In the genomic region with DNA sequence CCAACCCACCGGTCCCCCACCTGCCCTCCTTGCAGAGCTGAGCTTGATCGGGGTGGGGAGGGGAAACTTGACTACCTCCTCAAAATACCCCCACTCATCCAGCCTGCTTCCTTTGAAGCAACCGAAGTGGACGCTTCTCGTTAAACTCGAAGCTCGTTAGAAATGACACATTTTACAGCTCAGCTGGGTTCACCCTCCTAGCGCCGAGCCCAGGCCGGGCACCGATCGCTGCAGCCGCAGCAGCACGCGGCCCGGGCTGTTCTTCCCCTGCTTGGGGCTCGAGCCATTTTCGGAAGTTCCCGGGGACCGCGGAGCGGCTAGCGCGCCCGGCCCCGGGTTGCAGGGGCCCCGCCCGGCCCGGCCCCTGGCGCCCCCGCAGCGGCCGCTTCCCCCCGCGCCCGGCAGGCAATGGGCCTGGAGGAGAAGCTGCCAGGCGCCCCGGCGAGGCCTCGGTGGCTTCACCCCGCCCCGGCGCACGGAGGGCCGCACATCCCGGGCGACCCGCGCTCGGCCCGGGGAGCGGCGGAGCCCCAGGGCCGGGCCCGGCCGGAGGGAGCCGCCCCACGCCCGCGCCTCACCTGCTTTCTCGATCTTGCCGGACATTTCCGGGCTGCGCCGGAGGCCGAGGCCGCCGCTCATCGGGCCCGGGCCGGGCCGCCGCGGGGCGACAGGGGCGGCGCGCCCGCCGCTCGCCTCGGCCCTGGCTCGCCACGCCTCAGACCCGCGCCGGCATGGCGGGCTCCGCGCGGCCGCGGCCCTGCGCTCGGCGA, we compare ENCODE assay signal across 8 cellular contexts. TPM values are rescaled to one million over a fixed set of nuclear protein-coding genes. Genes with fewer than 3 reads are reported as not detected.
DNase-seq lines count a peak whose midpoint lies in the region; ATAC-seq and TF ChIP-seq lines count a peak whose summit lies in the region.

No MANE protein-coding gene starts in this region.

- no peaks in the 10 kb centered on the region for H3K27me3 Mint-ChIP-seq in Caco-2 (ENCODE audit: insufficient read depth, unreplicated experiment)

- TF ChIP-seq POLR2A in NB4 (IDR thresholded peaks at IDR 0.05; ENCODE audit: extremely low read depth, insufficient read length): no peak

- no peaks in the 10 kb centered on the region for H3K9me3 Mint-ChIP-seq in Caco-2 (ENCODE audit: unreplicated experiment)

- H3K4me2 ChIP-seq in osteoblast (ENCODE audit: insufficient read depth, low read length): peak overlapping the region; percentile 99

- peak in 1 of 2 experiments; percentile 55 for DNase-seq in Caco-2
- peak; percentile 74 for DNase-seq in NB4 (ENCODE audit: low read depth)
- peak; percentile 37 for DNase-seq in activated gamma-delta T cell treated with Interleukin-2 at 50 U/mL for 16 hours
- peak; percentile 30 for DNase-seq in glomerular visceral epithelial cell (ENCODE audit: extremely low spot score)
- peak; percentile 97 for DNase-seq in osteoblast (ENCODE audit: insufficient read length, low spot score, missing footprints)
- no peak for DNase-seq in T1000 (lab: John Stamatoyannopoulos, UW)

- POLR2A ChIA-PET in Caco-2 (lab: Charles Lee): no interaction called here

- H3K9me3 ChIP-seq in Caco-2: no peaks in the 10 kb centered on the region
- no peaks in the 10 kb centered on the region for H3K9me3 ChIP-seq in osteoblast (ENCODE audit: low read depth, low read length)

- H3K4me3 ChIP-seq in Caco-2 (ENCODE audit: low read depth, low read length) (peak overlapping the region; percentile 65), NB4 (ENCODE audit: low read depth, low read length) (peak overlapping the region; percentile 85), osteoblast (ENCODE audit: insufficient read depth, low read length) (peak overlapping the region; percentile 85)

- peak overlapping the region; percentile 60 for H3K27ac ChIP-seq in osteoblast (ENCODE audit: low read depth, low read length)

- intact Hi-C loops in Caco-2 (cut with micrococcal nuclease; ENCODE audit: unreplicated experiment): loop anchor here (2.0 to 10.0 kb wide), 6 partner anchors 47 to 365 kb away; no protein-coding TSS in a partner anchor

- H3K4me1 Mint-ChIP-seq in Caco-2 (ENCODE audit: low read depth, unreplicated experiment): peaks cover 31% of the 10 kb centered on the region

- H3K4me3 Mint-ChIP-seq in Caco-2 (ENCODE audit: unreplicated experiment): peak overlapping the region; percentile 81

- ATAC-seq in GM21529 (IDR thresholded peaks at IDR 0.05; ENCODE audit: unreplicated experiment) (peak; percentile 27), GM21447 (IDR thresholded peaks at IDR 0.05; ENCODE audit: unreplicated experiment) (no peak)

- H3K27ac Mint-ChIP-seq in Caco-2 (ENCODE audit: unreplicated experiment): peak overlapping the region; percentile 74

- peaks cover 24% of the 10 kb centered on the region for H3K36me3 Mint-ChIP-seq in Caco-2 (ENCODE audit: insufficient read depth, unreplicated experiment)

- TF ChIP-seq CTCF in Caco-2 (IDR thresholded peaks at IDR 0.05; ENCODE audit: insufficient read depth in 1 of 2, low read depth in 1 of 2, low read length in 1 of 2, severe bottlenecking in 1 of 2, unreplicated experiment in 1 of 2): no peak
- TF ChIP-seq CTCF in NB4 (IDR thresholded peaks at IDR 0.05; ENCODE audit: low read depth, low read length): no peak
- TF ChIP-seq CTCF in osteoblast (IDR thresholded peaks at IDR 0.05; ENCODE audit: extremely low read depth, low read depth, low read length): no peak

- H4K20me1 ChIP-seq in osteoblast (ENCODE audit: insufficient read depth, low read length): peaks cover 42% of the 10 kb centered on the region

- CTCF ChIA-PET in Caco-2 (lab: Charles Lee): interaction anchor here (0.6 to 2.6 kb wide), 5 partner anchors 84 to 375 kb away, joined by 3 to 17 read pairs (median 4); no protein-coding TSS in a partner anchor

- TSS peak; percentile 83 for BruUV-seq in Caco-2 (replicated peaks; lab: Mats Ljungman, UMichigan)

- peaks cover 48% of the 10 kb centered on the region for H3K79me2 ChIP-seq in osteoblast (ENCODE audit: insufficient read depth, low read length)

- peak overlapping the region; percentile 32 for H2AFZ ChIP-seq in osteoblast (ENCODE audit: low read length)

- peaks cover 43% of the 10 kb centered on the region for H3K4me1 ChIP-seq in Caco-2
- peaks cover 23% of the 10 kb centered on the region for H3K4me1 ChIP-seq in osteoblast (ENCODE audit: insufficient read depth, low read length)

- H3K36me3 ChIP-seq in Caco-2 (ENCODE audit: control insufficient read depth, insufficient read depth, low read length) (no peaks in the 10 kb centered on the region), osteoblast (ENCODE audit: insufficient read depth, low read length) (no peaks in the 10 kb centered on the region)

- no peaks in the 10 kb centered on the region for H3K27me3 ChIP-seq in Caco-2 (replicated peaks; ENCODE audit: control insufficient read depth, insufficient read depth, low read length)
- H3K27me3 ChIP-seq in osteoblast (ENCODE audit: insufficient read depth, low read length): no peaks in the 10 kb centered on the region

RNA-seq across cellular contexts. Expression of gene RAPGEF1, which starts 0.5 kb away (rescaled TPM):
- total RNA-seq in Caco-2 (2022) (71.5 and 75.4 TPM in 2 replicates), osteoblast (34.7 and 42.1 TPM in 2 replicates)
